ENCODE assay signal across 1 cellular context in genomic region chr20:40265872-40266533, GRCh38.
TF ChIP-seq lines count a peak whose summit lies in the region.

No MANE protein-coding gene starts in this region.

TF ChIP-seq in WTC11, 78 proteins besides CTCF, POLR2A, EP300 and RAD21 (continued from another document):
- no peak for TF ChIP-seq ZNF425 (CRISPR knock-in tag; conservative IDR thresholded peaks at IDR 0.05)
- no peak for TF ChIP-seq HMGXB4 (CRISPR knock-in tag; IDR thresholded peaks at IDR 0.05)
- TF ChIP-seq SP1 (CRISPR knock-in tag; conservative IDR thresholded peaks at IDR 0.05) = no peak
- no peak for TF ChIP-seq ELF4 (CRISPR knock-in tag; IDR thresholded peaks at IDR 0.05; ENCODE audit: low read depth)
- TF ChIP-seq JAZF1 (CRISPR knock-in tag; IDR thresholded peaks at IDR 0.05) = no peak
- TF ChIP-seq ZNF423 (CRISPR knock-in tag; IDR thresholded peaks at IDR 0.05) = no peak
- TF ChIP-seq ATF2 (CRISPR knock-in tag; IDR thresholded peaks at IDR 0.05; ENCODE audit: borderline replicate concordance, low read depth) = no peak
- no peak for TF ChIP-seq NR3C1 (CRISPR knock-in tag; conservative IDR thresholded peaks at IDR 0.05; ENCODE audit: low read depth)
- TF ChIP-seq MYBL2 (CRISPR knock-in tag; IDR thresholded peaks at IDR 0.05) = no peak
- TF ChIP-seq USF1 (CRISPR knock-in tag; IDR thresholded peaks at IDR 0.05) = no peak
